8 cellular contexts compared by ENCODE assay signal in the genomic region with DNA sequence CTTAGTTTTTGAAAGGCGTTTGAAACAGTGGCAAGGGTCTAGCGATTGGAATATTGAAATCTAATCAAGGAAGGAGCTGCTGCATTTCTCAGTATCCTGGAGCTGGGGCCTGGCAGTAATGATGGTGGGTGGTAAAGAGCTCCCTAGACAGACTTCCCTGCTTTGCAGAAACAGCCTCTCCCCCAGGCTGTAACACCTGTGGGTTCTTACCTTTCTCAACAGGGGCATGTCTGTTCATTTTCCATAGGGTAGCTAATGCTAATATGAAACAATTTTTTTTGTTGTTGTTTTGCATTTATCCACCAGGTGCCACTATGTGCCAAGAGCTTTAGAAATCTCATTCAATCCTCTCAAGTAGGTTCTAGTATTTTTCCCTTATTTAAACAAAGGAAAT.
A peak's percentile ranks its signal among the peaks of the same experiment; 100 is the strongest.
DNase-seq lines count a peak whose midpoint lies in the region; ATAC-seq and TF ChIP-seq lines count a peak whose summit lies in the region.

No MANE protein-coding gene starts in this region.

- H3K27ac ChIP-seq in heart left ventricle, result no peak overlapping the region

- H3K27me3 Mint-ChIP-seq in natural killer cell (ENCODE audit: low read depth in 2 of 2) (peaks cover 9 to 39% of the 10 kb centered on the region in 2 donors), type B pancreatic cell (peaks cover 36% of the 10 kb centered on the region)
- peaks cover 19 to 48% of the 10 kb centered on the region in 2 donors for H3K27me3 Mint-ChIP-seq in natural killer cell treated with Interleukin-12 subunit alpha and Interleukin-12 subunit beta and Interleukin-15 and Interleukin-18, amount 100 ng/mL, for 72 hours

- H3K27ac Mint-ChIP-seq in natural killer cell (no peak overlapping the region), type B pancreatic cell (no peak overlapping the region)
- H3K27ac Mint-ChIP-seq in natural killer cell treated with Interleukin-12 subunit alpha and Interleukin-12 subunit beta and Interleukin-15 and Interleukin-18, amount 100 ng/mL, for 72 hours, result no peak overlapping the region

- no peak for TF ChIP-seq POLR2A in erythroblast (IDR thresholded peaks at IDR 0.05; ENCODE audit: low read length)
- no peak for TF ChIP-seq POLR2A in heart left ventricle (IDR thresholded peaks at IDR 0.05)

- H3K4me3 ChIP-seq in heart left ventricle, result no peak overlapping the region

- H3K4me3 Mint-ChIP-seq in natural killer cell (no peak overlapping the region), type B pancreatic cell (no peak overlapping the region)
- no peak overlapping the region for H3K4me3 Mint-ChIP-seq in natural killer cell treated with Interleukin-12 subunit alpha and Interleukin-12 subunit beta and Interleukin-15 and Interleukin-18, amount 100 ng/mL, for 72 hours

- H3K9me3 Mint-ChIP-seq in natural killer cell (no peaks in the 10 kb centered on the region), type B pancreatic cell (no peaks in the 10 kb centered on the region)
- H3K9me3 Mint-ChIP-seq in natural killer cell treated with Interleukin-12 subunit alpha and Interleukin-12 subunit beta and Interleukin-15 and Interleukin-18, amount 100 ng/mL, for 72 hours, result no peaks in the 10 kb centered on the region

- TF ChIP-seq CTCF in natural killer cell (IDR thresholded peaks at IDR 0.05) (peak; percentile 42), type B pancreatic cell (conservative IDR thresholded peaks at IDR 0.05) (peak; percentile 57), heart left ventricle (IDR thresholded peaks at IDR 0.05) (peak in 2 of 12 donors; percentile 1 to 8)

- H3K36me3 Mint-ChIP-seq in natural killer cell (no peaks in the 10 kb centered on the region), type B pancreatic cell (no peaks in the 10 kb centered on the region)
- H3K36me3 Mint-ChIP-seq in natural killer cell treated with Interleukin-12 subunit alpha and Interleukin-12 subunit beta and Interleukin-15 and Interleukin-18, amount 100 ng/mL, for 72 hours, result no peaks in the 10 kb centered on the region

- no peak for DNase-seq in natural killer cell
- DNase-seq in natural killer cell treated with Interleukin-12 subunit alpha and Interleukin-12 subunit beta and Interleukin-15 and Interleukin-18, amount 100 ng/mL, for 72 hours (ENCODE audit: low spot score), result no peak
- DNase-seq in NCI-H2171 (lab: John Stamatoyannopoulos, UW), result peak; percentile 1
- peak; percentile 24 to 30 for DNase-seq in erythroblast (lab: John Stamatoyannopoulos, UW)
- no peak for DNase-seq in type B pancreatic cell (ENCODE audit: extremely low spot score, unreplicated experiment)
- no peak for DNase-seq in heart left ventricle
- no peak for DNase-seq in islet precursor cell

- ATAC-seq in natural killer cell (peak in 1 of 3 donors; percentile 37), HG02763 (IDR thresholded peaks at IDR 0.05; ENCODE audit: unreplicated experiment) (peak; percentile 55), heart left ventricle (no peak)
- no peak for ATAC-seq in natural killer cell treated with Interleukin-12 subunit alpha and Interleukin-12 subunit beta and Interleukin-15 and Interleukin-18, amount 100 ng/mL, for 72 hours

- H3K4me1 Mint-ChIP-seq in natural killer cell (peaks cover 10 to 12% of the 10 kb centered on the region in 2 donors), type B pancreatic cell (ENCODE audit: unreplicated experiment) (peaks cover 3% of the 10 kb centered on the region)
- H3K4me1 Mint-ChIP-seq in natural killer cell treated with Interleukin-12 subunit alpha and Interleukin-12 subunit beta and Interleukin-15 and Interleukin-18, amount 100 ng/mL, for 72 hours (ENCODE audit: low read depth in 2 of 2), result peaks cover 9% of the 10 kb centered on the region in 2 donors

- WGBS in heart left ventricle, 4 donors, result 3 to 5% (median 4%) methylated on average over 2 of the region's 2 CpGs

- intact Hi-C loops in natural killer cell (cut with micrococcal nuclease) (no loop called here), heart left ventricle (cut with DNase I) (no loop called here)

- peaks cover 0 to 12% (median 4%) of the 10 kb centered on the region in 12 donors for H3K4me1 ChIP-seq in heart left ventricle

- H3K36me3 ChIP-seq in heart left ventricle, result no peaks in the 10 kb centered on the region

- no peaks in the 10 kb centered on the region for H3K9me3 ChIP-seq in heart left ventricle

- H3K27me3 ChIP-seq in heart left ventricle, result peaks cover 0 to 25% (median 3%) of the 10 kb centered on the region in 9 donors

Comparison
In these comparisons a context has a peak if more than half of its experiments do, and no peak if none do; other contexts are left out.
1. DNase-seq: peak in NCI-H2171 (single experiment) and erythroblast (2 of 2); none in natural killer cell (single experiment), natural killer cell treated with Interleukin-12 subunit alpha and Interleukin-12 subunit beta and Interleukin-15 and Interleukin-18, amount 100 ng/mL, for 72 hours (single experiment), type B pancreatic cell (single experiment), heart left ventricle (0 of 5) and islet precursor cell (single experiment).